1 cellular context compared by ENCODE assay signal in genomic region chr2:174021056-174021656, GRCh38.
TF ChIP-seq lines count a peak whose summit lies in the region.

No MANE protein-coding gene starts in this region.

TF ChIP-seq in HepG2, 621 proteins besides CTCF, POLR2A, EP300 and RAD21 (continued from another document):
- TF ChIP-seq ZNF687 (CRISPR knock-in tag; IDR thresholded peaks at IDR 0.05) (no peak), HNRNPUL1 (IDR thresholded peaks at IDR 0.05; ENCODE audit: low read depth, low read length) (no peak), NR1H2 (CRISPR knock-in tag; IDR thresholded peaks at IDR 0.05; ENCODE audit: borderline replicate concordance, low read depth) (no peak)
